In the genomic region with DNA sequence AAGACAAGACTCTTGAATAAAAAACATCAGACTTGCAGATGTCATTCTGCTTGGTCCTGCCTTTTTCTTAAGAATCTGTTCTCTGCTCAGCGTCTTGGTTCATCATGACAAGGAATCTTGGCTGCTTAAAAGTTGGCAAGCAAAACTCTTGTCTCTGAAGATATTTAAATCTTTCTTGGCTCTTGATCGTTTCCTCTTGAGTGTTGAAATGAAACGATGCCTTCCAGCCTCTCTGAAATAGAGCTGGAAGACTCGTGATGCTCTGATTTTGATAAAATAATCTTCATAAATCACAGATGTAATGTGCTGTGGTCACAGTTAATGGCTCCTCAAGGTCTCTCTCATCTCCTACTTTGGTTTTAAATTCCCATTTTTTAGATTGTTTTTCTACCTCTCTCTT, we compare ENCODE assay signal across 2 cellular contexts.
TF ChIP-seq lines count a peak whose summit lies in the region.

No MANE protein-coding gene starts in this region.

TF ChIP-seq in SK-N-SH treated with all-trans-retinoic acid at 6 μM for 48 hours, 23 proteins besides CTCF, POLR2A, EP300 and RAD21:
- TF ChIP-seq ISL1 (CRISPR knock-in tag; IDR thresholded peaks at IDR 0.05) = peak; percentile 80
- no peak for TF ChIP-seq CSDC2 (CRISPR knock-in tag; IDR thresholded peaks at IDR 0.05)
- no peak for TF ChIP-seq ZFP3 (CRISPR knock-in tag; IDR thresholded peaks at IDR 0.05)
- TF ChIP-seq TOX (CRISPR knock-in tag; IDR thresholded peaks at IDR 0.05; ENCODE audit: borderline replicate concordance) = peak; percentile 80; the same call in 1 of the 2 replicates
- no peak for TF ChIP-seq RARB (CRISPR knock-in tag; IDR thresholded peaks at IDR 0.05)

TF ChIP-seq in HepG2, 621 proteins besides CTCF, POLR2A, EP300 and RAD21:
- TF ChIP-seq ZNF260 (CRISPR knock-in tag; IDR thresholded peaks at IDR 0.05; ENCODE audit: borderline replicate concordance, low read depth) = no peak
- TF ChIP-seq ISX (CRISPR knock-in tag; conservative IDR thresholded peaks at IDR 0.05) = no peak
- TF ChIP-seq CREB1 (IDR thresholded peaks at IDR 0.05) = no peak
- no peak for TF ChIP-seq CREB1 (CRISPR knock-in tag; IDR thresholded peaks at IDR 0.05)
- TF ChIP-seq ZFYVE20 (CRISPR knock-in tag; IDR thresholded peaks at IDR 0.05; ENCODE audit: borderline replicate concordance, low read depth) = no peak
- TF ChIP-seq ZNF616 (CRISPR knock-in tag; IDR thresholded peaks at IDR 0.05; ENCODE audit: low read depth) = no peak
- TF ChIP-seq, protein P1, sequence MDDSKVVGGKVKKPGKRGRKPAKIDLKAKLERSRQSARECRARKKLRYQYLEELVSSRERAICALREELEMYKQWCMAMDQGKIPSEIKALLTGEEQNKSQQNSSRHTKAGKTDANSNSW (CRISPR knock-in tag; IDR thresholded peaks at IDR 0.05; ENCODE audit: borderline replicate concordance) = no peak
- TF ChIP-seq KDM2A (CRISPR knock-in tag; IDR thresholded peaks at IDR 0.05; ENCODE audit: borderline replicate concordance, low read depth) = no peak
- TF ChIP-seq SATB2 (CRISPR knock-in tag; IDR thresholded peaks at IDR 0.05) = no peak
- TF ChIP-seq, protein P2, sequence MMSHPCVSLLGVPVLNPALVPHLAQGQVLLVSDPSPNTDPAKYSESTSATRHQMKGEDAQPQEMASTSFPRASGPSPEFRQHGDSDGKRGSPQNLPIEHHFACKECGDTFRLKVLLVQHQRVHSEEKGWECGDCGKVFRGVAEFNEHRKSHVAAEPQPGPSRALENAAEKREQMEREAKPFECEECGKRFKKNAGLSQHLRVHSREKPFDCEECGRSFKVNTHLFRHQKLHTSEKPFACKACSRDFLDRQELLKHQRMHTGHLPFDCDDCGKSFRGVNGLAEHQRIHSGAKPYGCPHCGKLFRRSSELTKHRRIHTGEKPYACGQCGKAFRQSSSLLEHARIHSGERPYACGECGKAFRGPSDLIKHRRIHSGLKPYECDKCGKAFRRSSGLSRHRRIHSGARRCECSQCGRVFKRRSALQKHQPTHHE (CRISPR knock-in tag; IDR thresholded peaks at IDR 0.05; ENCODE audit: borderline replicate concordance) = no peak
TF ChIP-seq in HepG2: peak in this region for 0.
